Comparison of ENCODE assay signal across 31 cellular contexts in the genomic region with DNA sequence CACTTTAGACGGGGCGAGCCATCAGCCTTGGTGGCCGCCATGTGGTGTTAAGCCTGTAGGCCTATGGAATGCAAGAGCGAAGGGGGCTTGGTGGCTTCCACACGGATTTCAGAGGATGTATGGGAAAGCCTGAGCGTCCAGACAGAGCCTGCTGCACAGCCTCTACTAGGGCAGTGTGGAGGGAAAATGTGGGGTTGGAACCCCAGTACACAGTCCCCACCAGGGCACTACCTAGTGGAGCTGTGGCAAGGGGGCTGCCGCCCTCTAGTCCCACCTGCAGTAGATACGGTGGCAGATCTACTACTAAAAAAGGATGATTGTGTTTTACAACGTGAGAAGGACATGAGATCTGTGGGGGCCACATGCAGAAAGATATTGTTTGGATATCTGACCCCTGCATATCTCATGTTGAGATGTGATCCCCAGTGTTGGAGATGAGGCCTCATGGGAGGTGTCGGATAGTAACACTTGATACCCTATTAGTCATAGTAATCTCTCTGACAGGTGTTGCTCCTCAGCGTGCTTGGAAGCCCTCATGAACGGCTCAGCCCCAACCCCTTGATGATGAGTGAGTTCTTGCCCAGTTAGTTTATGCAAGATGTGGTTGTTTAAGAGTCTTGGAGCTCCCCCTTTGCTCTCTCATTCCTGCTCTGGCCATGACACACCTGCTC.
"Had no signal": no experiment of that assay in that cellular context is flagged by ENCODE, and none has a peak within 500 bp of the region (broad histone marks: within the 10 kb centered on the region; RNA-seq: fewer than 3 reads in every experiment).

No MANE protein-coding gene starts in this region.

- H3K27ac Mint-ChIP-seq: activated CD4-positive, alpha-beta memory T cell treated with anti-CD3 and anti-CD28 coated beads, Interleukin-2, amount 10 ng/mL, durations not matched to agents 7 days and 5 days; activated CD4-positive, alpha-beta T cell treated with anti-CD3 and anti-CD28 coated beads, Interleukin-2, amount 10 ng/mL, durations not matched to agents 24 days and 14 days; activated T-helper 17 cell treated with anti-CD3 and anti-CD28 coated beads, Interleukin-2, amount 50 U/mL, for 72 hours; immature natural killer cell; natural killer cell treated with Interleukin-12 subunit alpha and Interleukin-12 subunit beta and Interleukin-15 and Interleukin-18, amount 100 ng/mL, for 72 hours; progenitor cell of endocrine pancreas; stimulated activated memory B cell treated with anti-CD40 and anti-IgM and Interleukin-4, amounts not matched to agents 10 μg/mL and 1 μg/mL and 100 μg/mL, for 72 hours; stimulated activated naive CD8-positive, alpha-beta T cell treated with anti-CD3 and anti-CD28 coated beads, Interleukin-15, amount 100 ng/mL, for 72 hours; T-helper 17 cell; type B pancreatic cell had no signal

- H3K4me1 Mint-ChIP-seq: activated CD4-positive, alpha-beta memory T cell treated with anti-CD3 and anti-CD28 coated beads, Interleukin-2, amount 10 ng/mL, durations not matched to agents 7 days and 5 days; activated CD4-positive, alpha-beta T cell treated with anti-CD3 and anti-CD28 coated beads, Interleukin-2, amount 10 ng/mL, durations not matched to agents 24 days and 14 days; activated T-helper 17 cell treated with anti-CD3 and anti-CD28 coated beads, Interleukin-2, amount 50 U/mL, for 72 hours; immature natural killer cell; stimulated activated memory B cell treated with anti-CD40 and anti-IgM and Interleukin-4, amounts not matched to agents 10 μg/mL and 1 μg/mL and 100 μg/mL, for 72 hours; stimulated activated naive CD8-positive, alpha-beta T cell treated with anti-CD3 and anti-CD28 coated beads, Interleukin-15, amount 100 ng/mL, for 72 hours; T-helper 17 cell had no signal

- ATAC-seq: activated T-cell treated with anti-CD3 and anti-CD28 coated beads, Interleukin-2, amount 50 U/mL, for 4 hours; activated T-helper 17 cell treated with anti-CD3 and anti-CD28 coated beads, Interleukin-2, amount 50 U/mL, for 72 hours; esophagus mucosa; natural killer cell treated with Interleukin-12 subunit alpha and Interleukin-12 subunit beta and Interleukin-15 and Interleukin-18, amount 100 ng/mL, for 72 hours; stimulated activated memory B cell treated with anti-CD40 and anti-IgM and Interleukin-4, amounts not matched to agents 10 μg/mL and 1 μg/mL and 100 μg/mL, for 72 hours; stimulated activated naive CD8-positive, alpha-beta T cell treated with anti-CD3 and anti-CD28 coated beads, Interleukin-15, amount 100 ng/mL, for 72 hours; T-helper 17 cell had no signal

- H3K27me3 ChIP-seq: heart left ventricle, neutrophil, ovary, right lobe of liver had no signal

- H3K9me3 Mint-ChIP-seq: activated CD4-positive, alpha-beta memory T cell treated with anti-CD3 and anti-CD28 coated beads, Interleukin-2, amount 10 ng/mL, durations not matched to agents 7 days and 5 days; activated CD4-positive, alpha-beta T cell treated with anti-CD3 and anti-CD28 coated beads, Interleukin-2, amount 10 ng/mL, durations not matched to agents 24 days and 14 days; activated T-cell treated with anti-CD3 and anti-CD28 coated beads, Interleukin-2, amount 50 U/mL, for 4 hours; activated T-helper 17 cell treated with anti-CD3 and anti-CD28 coated beads, Interleukin-2, amount 50 U/mL, for 72 hours; stimulated activated memory B cell treated with anti-CD40 and anti-IgM and Interleukin-4, amounts not matched to agents 10 μg/mL and 1 μg/mL and 100 μg/mL, for 72 hours; stimulated activated naive CD8-positive, alpha-beta T cell treated with anti-CD3 and anti-CD28 coated beads, Interleukin-15, amount 100 ng/mL, for 72 hours had no signal

- DNase-seq: activated CD4-positive, alpha-beta memory T cell treated with anti-CD3 and anti-CD28 coated beads, Interleukin-2, amount 10 ng/mL, durations not matched to agents 7 days and 5 days; activated CD4-positive, alpha-beta T cell treated with anti-CD3 and anti-CD28 coated beads, Interleukin-2, amount 10 ng/mL, durations not matched to agents 24 days and 14 days; activated CD4-positive, CD25-positive, alpha-beta regulatory T cell treated with anti-CD3 and anti-CD28 coated beads, Interleukin-2, amount 50 U/mL, for 72 hours; activated gamma-delta T cell treated with Interleukin-2 at 50 U/mL for 16 hours; activated naive CD4-positive, alpha-beta T cell treated with anti-CD3 and anti-CD28 coated beads, Interleukin-2, amount 50 U/mL, for 16 hours; activated T-cell treated with anti-CD3 and anti-CD28 coated beads, Interleukin-2, amount 50 U/mL, for 4 hours; amniotic stem cell; central memory CD4-positive, alpha-beta T cell; foreskin fibroblast; heart left ventricle; hypothalamus; immature natural killer cell; kidney; lower lobe of right lung; mesenchymal stem cell; ovary; right lobe of liver; stimulated activated CD4-positive, alpha-beta T cell treated with anti-CD3 and anti-CD28 coated beads, Interleukin-12 subunit alpha, Interleukin-12 subunit beta, amount 100 ng/mL, for 4 hours; stimulated activated CD4-positive, alpha-beta T cell treated with anti-CD3 and anti-CD28 coated beads, Interleukin-4, amount 100 ng/mL, for 1 hour; stimulated activated naive CD8-positive, alpha-beta T cell treated with anti-CD3 and anti-CD28 coated beads, Interleukin-15, amount 100 ng/mL, for 72 hours; substantia nigra; T-helper 17 cell; T1000 had no signal

- H3K36me3 ChIP-seq: lower lobe of right lung, neutrophil, ovary, right lobe of liver had no signal

- H3K27me3 Mint-ChIP-seq: natural killer cell treated with Interleukin-12 subunit alpha and Interleukin-12 subunit beta and Interleukin-15 and Interleukin-18, amount 100 ng/mL, for 72 hours; progenitor cell of endocrine pancreas; type B pancreatic cell had no signal

- H3K4me3 ChIP-seq: heart left ventricle, lower lobe of right lung, ovary, right lobe of liver, skin epidermis had no signal

- H3K4me1 ChIP-seq: right lobe of liver had no signal

- H3K27ac ChIP-seq: heart left ventricle, lower lobe of right lung, neutrophil, ovary, right lobe of liver, skin epidermis had no signal

- H3K4me3 Mint-ChIP-seq: activated CD4-positive, alpha-beta memory T cell treated with anti-CD3 and anti-CD28 coated beads, Interleukin-2, amount 10 ng/mL, durations not matched to agents 7 days and 5 days; activated CD4-positive, alpha-beta T cell treated with anti-CD3 and anti-CD28 coated beads, Interleukin-2, amount 10 ng/mL, durations not matched to agents 24 days and 14 days; activated T-cell treated with anti-CD3 and anti-CD28 coated beads, Interleukin-2, amount 50 U/mL, for 4 hours; activated T-helper 17 cell treated with anti-CD3 and anti-CD28 coated beads, Interleukin-2, amount 50 U/mL, for 72 hours; immature natural killer cell; natural killer cell treated with Interleukin-12 subunit alpha and Interleukin-12 subunit beta and Interleukin-15 and Interleukin-18, amount 100 ng/mL, for 72 hours; stimulated activated memory B cell treated with anti-CD40 and anti-IgM and Interleukin-4, amounts not matched to agents 10 μg/mL and 1 μg/mL and 100 μg/mL, for 72 hours; stimulated activated naive CD8-positive, alpha-beta T cell treated with anti-CD3 and anti-CD28 coated beads, Interleukin-15, amount 100 ng/mL, for 72 hours; T-helper 17 cell; type B pancreatic cell had no signal

- H3K36me3 Mint-ChIP-seq: immature natural killer cell; natural killer cell treated with Interleukin-12 subunit alpha and Interleukin-12 subunit beta and Interleukin-15 and Interleukin-18, amount 100 ng/mL, for 72 hours; stimulated activated memory B cell treated with anti-CD40 and anti-IgM and Interleukin-4, amounts not matched to agents 10 μg/mL and 1 μg/mL and 100 μg/mL, for 72 hours had no signal

- H3K9me3 ChIP-seq: heart left ventricle, lower lobe of right lung, neutrophil, ovary, right lobe of liver had no signal
